ENCODE assay signal across 15 cellular contexts in genomic region chr9:112555091-112555643, GRCh38.
DNase-seq lines count a peak whose midpoint lies in the region; ATAC-seq, FAIRE-seq and TF ChIP-seq lines count a peak whose summit lies in the region.
"Had no signal": no experiment of that assay in that cellular context is flagged by ENCODE, and none has a peak within 500 bp of the region (broad histone marks: within the 10 kb centered on the region; RNA-seq: fewer than 3 reads in every experiment).

No MANE protein-coding gene starts in this region.

- peaks cover 18% of the 10 kb centered on the region for H3K4me1 ChIP-seq in hepatocyte (ENCODE audit: insufficient read depth)
- H3K4me1 ChIP-seq in testis: peaks cover 35% of the 10 kb centered on the region

- H3K27ac Mint-ChIP-seq in HFFc6: peak overlapping the region; percentile 84
- H3K27ac Mint-ChIP-seq in WTC11: peak overlapping the region; percentile 52

- H3K27me3 ChIP-seq in hepatocyte (no peaks in the 10 kb centered on the region), testis (no peaks in the 10 kb centered on the region)

- H3K4me2 ChIP-seq in hepatocyte: no peak overlapping the region

- no peak for TF ChIP-seq POLR2A in testis (IDR thresholded peaks at IDR 0.05)

- TF ChIP-seq CTCF in HFFc6 (IDR thresholded peaks at IDR 0.05) (no peak), WTC11 (IDR thresholded peaks at IDR 0.05) (no peak), hepatocyte (IDR thresholded peaks at IDR 0.05; ENCODE audit: poor library complexity) (no peak), testis (IDR thresholded peaks at IDR 0.05) (no peak)

- H3K36me3 Mint-ChIP-seq in HFFc6 (ENCODE audit: low read depth) (peaks cover 6% of the 10 kb centered on the region), WTC11 (peaks cover 5% of the 10 kb centered on the region)

- FAIRE-seq in frontal cortex (lab: Jason Lieb, UNC): no peak

- no peaks in the 10 kb centered on the region for H3K36me3 ChIP-seq in hepatocyte (replicated peaks; ENCODE audit: insufficient read depth, low read depth)
- H3K36me3 ChIP-seq in testis (ENCODE audit: low read depth, missing control alignments): no peaks in the 10 kb centered on the region

- H3K4me1 Mint-ChIP-seq in HFFc6 (ENCODE audit: low read depth): peaks cover 86% of the 10 kb centered on the region
- H3K4me1 Mint-ChIP-seq in WTC11: peaks cover 63% of the 10 kb centered on the region

- H3K27me3 Mint-ChIP-seq in HFFc6 (ENCODE audit: insufficient read depth): no peaks in the 10 kb centered on the region; the same call in 1 of the 2 replicates
- H3K27me3 Mint-ChIP-seq in WTC11 (ENCODE audit: low read depth): no peaks in the 10 kb centered on the region

- WGBS in hepatocyte (ENCODE audit: low lambda C conversion rate, missing lambda C conversion rate): 97% methylated on average over 3 of the region's 3 CpGs
- 86 to 87% methylated on average over 3 of the region's 3 CpGs for WGBS in testis, 2 donors

- H3K27ac ChIP-seq in hepatocyte (peak overlapping the region; percentile 59), testis (peak overlapping the region; percentile 51 to 66)
- H3K27ac ChIP-seq: C4-2B had no signal

- peaks cover 83% of the 10 kb centered on the region for H3K79me2 ChIP-seq in hepatocyte

- H4K20me1 ChIP-seq in hepatocyte (ENCODE audit: insufficient read depth, poor library complexity, severe bottlenecking): no peaks in the 10 kb centered on the region

- H3K4me3 Mint-ChIP-seq in HFFc6 (peak overlapping the region; percentile 68), WTC11 (no peak overlapping the region)

- DNase-seq in HFFc6: no peak
- DNase-seq in WTC11 (ENCODE audit: low spot score): no peak
- DNase-seq in hepatocyte (ENCODE audit: low spot score): no peak
- no peak for DNase-seq in testis
- DNase-seq in GM03348 (ENCODE audit: low spot score): no peak
- DNase-seq in frontal cortex (ENCODE audit: low spot score in 2 of 2): no peak
- no peak for DNase-seq in activated CD4-positive, alpha-beta T cell treated with anti-CD3 and anti-CD28 coated beads for 48 hours
- DNase-seq: DMS 273 treated with DMSO at 0.1 percent for 48 hours, Karpas-422, NCI-H1105 treated with DMSO at 0.1 percent for 48 hours, NCI-H187, NCI-H2171, NCI-H446 treated with DMSO at 0.1 percent for 48 hours, NCI-H748 treated with DMSO at 0.1 percent for 48 hours had no signal

- CTCF ChIA-PET in WTC11 (lab: Charles Lee): interaction anchor here (0.7 kb wide), 1 partner anchor 442 kb away, joined by 3 read pairs; no protein-coding TSS in a partner anchor

- no peak for ATAC-seq in WTC11

- no peak overlapping the region for H3K4me3 ChIP-seq in hepatocyte
- no peak overlapping the region for H3K4me3 ChIP-seq in testis

- H3K9me2 ChIP-seq in hepatocyte (replicated peaks; ENCODE audit: insufficient read depth): no peaks in the 10 kb centered on the region

- H3K9me3 ChIP-seq in hepatocyte (ENCODE audit: low read depth) (no peaks in the 10 kb centered on the region), testis (no peaks in the 10 kb centered on the region)

- intact Hi-C loops in testis (cut with DNase I; ENCODE audit: low total_unique reads): no loop called here

- POLR2A ChIA-PET in WTC11 (lab: Charles Lee): no interaction called here

- H2AFZ ChIP-seq in hepatocyte: no peak overlapping the region

- peaks cover 5% of the 10 kb centered on the region; the same call in 1 of the 2 replicates for H3K9me3 Mint-ChIP-seq in HFFc6
- H3K9me3 Mint-ChIP-seq in WTC11: no peaks in the 10 kb centered on the region

TF ChIP-seq in WTC11, 78 proteins besides CTCF, POLR2A, EP300 and RAD21:
- TF ChIP-seq PRRX2 (CRISPR knock-in tag; IDR thresholded peaks at IDR 0.05): no peak
- TF ChIP-seq TEAD1 (CRISPR knock-in tag; IDR thresholded peaks at IDR 0.05): no peak
- no peak for TF ChIP-seq ZNF232 (CRISPR knock-in tag; IDR thresholded peaks at IDR 0.05)
- TF ChIP-seq OVOL2 (CRISPR knock-in tag; IDR thresholded peaks at IDR 0.05; ENCODE audit: borderline replicate concordance): no peak
- TF ChIP-seq GRHL2 (CRISPR knock-in tag; IDR thresholded peaks at IDR 0.05; ENCODE audit: insufficient replicate concordance, severe bottlenecking): no peak
- TF ChIP-seq E2F5 (CRISPR knock-in tag; IDR thresholded peaks at IDR 0.05): no peak
- no peak for TF ChIP-seq NR1H2 (CRISPR knock-in tag; IDR thresholded peaks at IDR 0.05)
- no peak for TF ChIP-seq SOX15 (CRISPR knock-in tag; IDR thresholded peaks at IDR 0.05)
- no peak for TF ChIP-seq FOXK1 (CRISPR knock-in tag; IDR thresholded peaks at IDR 0.05)
- no peak for TF ChIP-seq SMAD3 (CRISPR knock-in tag; IDR thresholded peaks at IDR 0.05; ENCODE audit: borderline replicate concordance)
- no peak for TF ChIP-seq CREB1 (CRISPR knock-in tag; IDR thresholded peaks at IDR 0.05)
- TF ChIP-seq TCF7 (CRISPR knock-in tag; IDR thresholded peaks at IDR 0.05; ENCODE audit: low read depth): no peak
- no peak for TF ChIP-seq ZBTB21 (CRISPR knock-in tag; IDR thresholded peaks at IDR 0.05; ENCODE audit: borderline replicate concordance)
- no peak for TF ChIP-seq AR (CRISPR knock-in tag; IDR thresholded peaks at IDR 0.05)
- no peak for TF ChIP-seq ZNF416 (CRISPR knock-in tag; IDR thresholded peaks at IDR 0.05)
- TF ChIP-seq ZNF219 (CRISPR knock-in tag; IDR thresholded peaks at IDR 0.05; ENCODE audit: borderline replicate concordance): no peak
